Comparison of ENCODE assay signal across 17 cellular contexts in genomic region chr10:124252097-124252715, GRCh38.
"Had no signal": no experiment of that assay in that cellular context is flagged by ENCODE, and none has a peak within 500 bp of the region (broad histone marks: within the 10 kb centered on the region; RNA-seq: fewer than 3 reads in every experiment).

No MANE protein-coding gene starts in this region.

- H3K27me3 ChIP-seq: stomach, suprapubic skin, tibial nerve had no signal

- DNase-seq: activated CD4-positive, alpha-beta memory T cell treated with anti-CD3 and anti-CD28 coated beads for 36 hours; activated CD4-positive, alpha-beta T cell treated with anti-CD3 and anti-CD28 coated beads for 48 hours; activated naive CD4-positive, alpha-beta T cell treated with Interleukin-2 at 50 U/mL for 16 hours; activated naive CD8-positive, alpha-beta T cell treated with anti-CD3 and anti-CD28 coated beads for 36 hours; activated T-cell treated with anti-CD3 and anti-CD28 coated beads, Interleukin-2, amount 50 U/mL, for 48 hours; heart right ventricle; left colon; lower lobe of right lung; naive thymus-derived CD4-positive, alpha-beta T cell; small intestine; stimulated activated CD4-positive, alpha-beta T cell treated with anti-CD3 and anti-CD28 coated beads, Interleukin-15, amount 100 ng/mL, for 24 hours; stomach had no signal

- H3K27ac ChIP-seq: epithelial cell of prostate, lower lobe of right lung, suprapubic skin, tibial nerve had no signal

- ATAC-seq: heart right ventricle; left colon; lower lobe of right lung; naive thymus-derived CD4-positive, alpha-beta T cell; sciatic nerve; stimulated activated memory B cell treated with anti-CD40 and anti-IgM and Interleukin-4, amounts not matched to agents 10 μg/mL and 1 μg/mL and 100 μg/mL, for 72 hours had no signal

- H3K9me3 ChIP-seq: lower lobe of right lung, stomach, suprapubic skin, tibial nerve had no signal

- H3K36me3 ChIP-seq: heart right ventricle, lower lobe of right lung, stomach, suprapubic skin, tibial nerve had no signal

- H3K4me3 ChIP-seq: heart right ventricle, lower lobe of right lung, stomach, suprapubic skin, tibial nerve had no signal
